16 cellular contexts compared by ENCODE assay signal in the genomic region with DNA sequence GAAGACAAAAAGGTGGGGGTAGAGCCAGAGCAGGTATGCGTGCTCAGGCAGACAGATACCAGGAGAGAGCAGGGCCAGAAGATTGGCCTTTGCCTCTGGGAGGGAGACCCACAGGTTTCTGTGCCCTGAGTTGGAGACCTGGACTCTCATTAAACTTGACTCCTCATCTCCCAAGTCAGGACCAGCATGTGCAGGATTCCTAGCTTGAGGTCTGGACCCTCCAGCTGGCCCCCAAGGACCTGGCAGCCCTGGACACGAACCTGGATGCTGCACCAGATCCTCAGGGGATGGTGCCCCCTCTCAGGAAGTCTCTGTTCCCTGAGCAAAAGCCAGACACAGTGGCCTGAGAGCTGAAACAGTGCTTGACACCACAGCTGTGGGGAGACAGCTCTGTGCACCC. TPM values are rescaled to one million over a fixed set of nuclear protein-coding genes. Genes with fewer than 3 reads are reported as not detected.
"Had no signal": no experiment of that assay in that cellular context is flagged by ENCODE, and none has a peak within 500 bp of the region (broad histone marks: within the 10 kb centered on the region; RNA-seq: fewer than 3 reads in every experiment).

No MANE protein-coding gene starts in this region.

- H3K4me1 Mint-ChIP-seq: activated B cell treated with CpG ODN at 0.5 μM for 24 hours; stimulated activated memory B cell treated with anti-CD40 and anti-IgM and Interleukin-4, amounts not matched to agents 10 μg/mL and 1 μg/mL and 100 μg/mL, for 72 hours had no signal

- H3K4me3 Mint-ChIP-seq: activated B cell treated with CpG ODN at 0.5 μM for 24 hours; stimulated activated memory B cell treated with anti-CD40 and anti-IgM and Interleukin-4, amounts not matched to agents 10 μg/mL and 1 μg/mL and 100 μg/mL, for 72 hours; T-helper 2 cell treated with Interferon-gamma antibody and Interleukin-4, amounts not matched to agents 5 μg/mL and 100 μg/mL, for 36 hours had no signal

- H3K4me1 ChIP-seq: ascending aorta, breast epithelium, gastroesophageal sphincter, heart right ventricle, SJCRH30 had no signal

- H3K36me3 ChIP-seq: ascending aorta, breast epithelium, gastroesophageal sphincter, heart right ventricle, SJCRH30 had no signal

- H3K9me3 Mint-ChIP-seq: stimulated activated memory B cell treated with anti-CD40 and anti-IgM and Interleukin-4, amounts not matched to agents 10 μg/mL and 1 μg/mL and 100 μg/mL, for 72 hours; T-helper 2 cell treated with Interferon-gamma antibody and Interleukin-4, amounts not matched to agents 5 μg/mL and 100 μg/mL, for 36 hours had no signal

- H3K4me3 ChIP-seq: ascending aorta, breast epithelium, gastroesophageal sphincter, heart right ventricle, SJCRH30 had no signal

- H3K27ac Mint-ChIP-seq: activated B cell treated with CpG ODN at 0.5 μM for 24 hours; stimulated activated memory B cell treated with anti-CD40 and anti-IgM and Interleukin-4, amounts not matched to agents 10 μg/mL and 1 μg/mL and 100 μg/mL, for 72 hours; T-helper 2 cell treated with Interferon-gamma antibody and Interleukin-4, amounts not matched to agents 5 μg/mL and 100 μg/mL, for 36 hours had no signal

- H3K27ac ChIP-seq: ascending aorta, breast epithelium, gastroesophageal sphincter, heart right ventricle, RWPE1, SJCRH30 had no signal

- DNase-seq: activated B cell treated with CpG ODN at 0.5 μM for 24 hours, cerebellar nuclear complex, dermis blood vessel endothelial cell, erythroblast, heart right ventricle, left colon, retina, SJCRH30, trophoblast cell had no signal

- H3K27me3 ChIP-seq: ascending aorta, breast epithelium, gastroesophageal sphincter, SJCRH30 had no signal

- H3K36me3 Mint-ChIP-seq: stimulated activated memory B cell treated with anti-CD40 and anti-IgM and Interleukin-4, amounts not matched to agents 10 μg/mL and 1 μg/mL and 100 μg/mL, for 72 hours had no signal

- ATAC-seq: gastroesophageal sphincter; heart right ventricle; left colon; stimulated activated memory B cell treated with anti-CD40 and anti-IgM and Interleukin-4, amounts not matched to agents 10 μg/mL and 1 μg/mL and 100 μg/mL, for 72 hours had no signal

- H3K9me3 ChIP-seq: breast epithelium, gastroesophageal sphincter, SJCRH30 had no signal

RNA-seq across cellular contexts. Expression of gene KRT73, which starts 10.5 kb away (rescaled TPM):
- total RNA-seq: activated B cell treated with CpG ODN at 0.5 μM for 24 hours, ascending aorta, breast epithelium, dermis blood vessel endothelial cell, gastroesophageal sphincter, heart right ventricle, left colon, lung microvascular endothelial cell, SJCRH30 had no signal
- polyA plus RNA-seq: heart right ventricle had no signal

RNA-seq across cellular contexts. Expression of gene KRT2, which starts 23.2 kb away (rescaled TPM):
- total RNA-seq: activated B cell treated with CpG ODN at 0.5 μM for 24 hours, ascending aorta, breast epithelium, dermis blood vessel endothelial cell, gastroesophageal sphincter, heart right ventricle, left colon, lung microvascular endothelial cell, SJCRH30 had no signal
- polyA plus RNA-seq: heart right ventricle had no signal

RNA-seq across cellular contexts. Expression of gene KRT72, which starts 27.6 kb away (rescaled TPM):
- total RNA-seq: activated B cell treated with CpG ODN at 0.5 μM for 24 hours, ascending aorta, breast epithelium, dermis blood vessel endothelial cell, gastroesophageal sphincter, left colon, lung microvascular endothelial cell, SJCRH30 had no signal
- polyA plus RNA-seq: heart right ventricle had no signal

RNA-seq across cellular contexts. Expression of gene KRT1, which starts 51.4 kb away (rescaled TPM):
- total RNA-seq: activated B cell treated with CpG ODN at 0.5 μM for 24 hours, ascending aorta, breast epithelium, dermis blood vessel endothelial cell, gastroesophageal sphincter, heart right ventricle, left colon, lung microvascular endothelial cell, SJCRH30 had no signal
- polyA plus RNA-seq: heart right ventricle had no signal

RNA-seq across cellular contexts. Expression of gene KRT74, which starts 55.2 kb away (rescaled TPM):
- total RNA-seq: activated B cell treated with CpG ODN at 0.5 μM for 24 hours, ascending aorta, breast epithelium, dermis blood vessel endothelial cell, gastroesophageal sphincter, left colon, lung microvascular endothelial cell, SJCRH30 had no signal
- polyA plus RNA-seq: heart right ventricle had no signal
